ENCODE assay signal across 31 cellular contexts in the genomic region with DNA sequence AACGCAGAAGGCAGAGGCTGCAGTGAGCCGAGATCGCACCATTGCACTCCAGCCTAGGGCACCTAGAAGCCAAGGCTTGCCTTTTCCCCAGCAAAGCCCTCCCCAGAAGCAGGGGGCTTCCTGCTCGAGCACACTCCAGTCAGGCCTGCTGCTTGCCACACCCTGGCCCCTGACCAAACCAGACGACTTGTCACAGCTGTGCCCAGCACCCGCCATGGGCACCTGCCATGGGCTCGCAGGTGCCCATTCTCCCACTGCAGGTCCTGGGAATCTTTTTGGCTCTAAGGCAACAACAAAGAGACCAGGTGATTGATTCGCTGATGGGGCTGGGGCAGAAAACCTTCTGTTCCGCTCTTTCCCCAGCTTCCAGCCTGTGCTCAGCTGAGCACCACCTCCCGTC. TPM values are rescaled to one million over a fixed set of nuclear protein-coding genes. Genes with fewer than 3 reads are reported as not detected.
"Had no signal": no experiment of that assay in that cellular context is flagged by ENCODE, and none has a peak within 500 bp of the region (broad histone marks: within the 10 kb centered on the region; RNA-seq: fewer than 3 reads in every experiment).

No MANE protein-coding gene starts in this region.

- DNase-seq: activated CD4-positive, alpha-beta T cell treated with anti-CD3 and anti-CD28 coated beads, Interleukin-2, amount 10 ng/mL, durations not matched to agents 24 days and 14 days; activated CD4-positive, alpha-beta T cell treated with anti-CD3 and anti-CD28 coated beads, Interleukin-2, amount 50 U/mL, for 4 hours; activated CD8-positive, alpha-beta T cell treated with anti-CD3 and anti-CD28 coated beads for 36 hours; activated effector memory CD4-positive, alpha-beta T cell treated with anti-CD3 and anti-CD28 coated beads, Interleukin-2, amount 50 U/mL, for 16 hours; activated naive CD4-positive, alpha-beta T cell; activated naive CD4-positive, alpha-beta T cell treated with anti-CD3 and anti-CD28 coated beads, Interleukin-2, amount 50 U/mL, for 16 hours; activated naive CD8-positive, alpha-beta T cell treated with anti-CD3 and anti-CD28 coated beads for 36 hours; activated T-cell treated with anti-CD3 and anti-CD28 coated beads, Interleukin-2, amount 50 U/mL, for 1 hour; activated T-cell treated with anti-CD3 and anti-CD28 coated beads, Interleukin-2, amount 50 U/mL, for 72 hours; amygdala; caudate nucleus; cerebellar nuclear complex; Karpas-422; KBM-7; NCI-H1436 treated with DMSO at 0.1 percent for 48 hours; NCI-H1694 treated with DMSO at 0.1 percent for 48 hours; NCI-H2029; NCI-H2171; NCI-H510A; NCI-H526; NCI-H748 treated with DMSO at 0.1 percent for 48 hours; Peyer's patch; RPMI8226; SIG-M5 had no signal

- H3K4me3 ChIP-seq: ascending aorta, Peyer's patch had no signal

- H3K27ac ChIP-seq: ascending aorta, Peyer's patch had no signal

- ATAC-seq: activated CD8-positive, alpha-beta T cell treated with anti-CD3 and anti-CD28 coated beads for 36 hours; activated T-cell treated with anti-CD3 and anti-CD28 coated beads, Interleukin-2, amount 50 U/mL, for 72 hours; activated T-helper 17 cell treated with anti-CD3 and anti-CD28 coated beads, Interleukin-2, amount 50 U/mL, for 72 hours; Right ventricle myocardium inferior had no signal

- H3K36me3 ChIP-seq: ascending aorta, Peyer's patch had no signal

- H3K27me3 ChIP-seq: ascending aorta had no signal

- H3K9me3 ChIP-seq: ascending aorta, Peyer's patch had no signal

RNA-seq across cellular contexts. Expression of a gene that starts 4.9 kb away (rescaled TPM):
- total RNA-seq: activated CD4-positive, alpha-beta T cell treated with anti-CD3 and anti-CD28 coated beads, Interleukin-2, amount 10 ng/mL, durations not matched to agents 24 days and 14 days; activated CD8-positive, alpha-beta memory T cell treated with anti-CD3 and anti-CD28 coated beads for 36 hours; activated CD8-positive, alpha-beta T cell treated with anti-CD3 and anti-CD28 coated beads for 36 hours; activated naive CD8-positive, alpha-beta T cell treated with anti-CD3 and anti-CD28 coated beads for 36 hours; activated T-cell treated with anti-CD3 and anti-CD28 coated beads, Interleukin-2, amount 50 U/mL, for 72 hours; activated T-helper 17 cell treated with anti-CD3 and anti-CD28 coated beads, Interleukin-2, amount 50 U/mL, for 72 hours; bronchial epithelial cell; MCF 10A; SK-MEL-5 had no signal

RNA-seq across cellular contexts. Expression of a gene that starts 56.3 kb away (rescaled TPM):
- total RNA-seq: activated CD4-positive, alpha-beta T cell treated with anti-CD3 and anti-CD28 coated beads, Interleukin-2, amount 10 ng/mL, durations not matched to agents 24 days and 14 days; activated CD8-positive, alpha-beta memory T cell treated with anti-CD3 and anti-CD28 coated beads for 36 hours; activated CD8-positive, alpha-beta T cell treated with anti-CD3 and anti-CD28 coated beads for 36 hours; activated naive CD8-positive, alpha-beta T cell treated with anti-CD3 and anti-CD28 coated beads for 36 hours; activated T-cell treated with anti-CD3 and anti-CD28 coated beads, Interleukin-2, amount 50 U/mL, for 72 hours; activated T-helper 17 cell treated with anti-CD3 and anti-CD28 coated beads, Interleukin-2, amount 50 U/mL, for 72 hours; ascending aorta; bronchial epithelial cell; MCF 10A; Peyer's patch; Right ventricle myocardium inferior; SK-MEL-5 had no signal
